17 cellular contexts compared by ENCODE assay signal in the genomic region with DNA sequence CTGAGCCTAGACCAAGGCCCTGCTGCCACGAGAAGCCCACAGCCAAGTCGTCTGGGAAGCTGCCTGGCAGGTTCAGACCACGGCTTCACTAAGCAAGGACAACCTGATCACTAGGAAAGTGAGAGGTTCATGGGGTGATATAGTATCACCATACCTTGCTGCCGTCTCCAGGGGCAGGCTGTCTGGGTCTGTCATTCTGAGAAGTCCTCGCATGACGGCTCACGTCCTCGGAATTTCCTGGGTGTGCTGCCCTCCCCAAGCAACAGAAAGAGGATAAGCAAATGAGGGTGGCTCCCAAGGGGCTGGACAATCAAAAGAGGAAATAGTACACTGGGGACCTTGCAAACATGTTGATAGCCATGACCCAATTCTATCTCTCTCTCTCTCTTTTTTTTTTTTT.
DNase-seq lines count a peak whose midpoint lies in the region; ATAC-seq and TF ChIP-seq lines count a peak whose summit lies in the region.
"Had no signal": no experiment of that assay in that cellular context is flagged by ENCODE, and none has a peak within 500 bp of the region (broad histone marks: within the 10 kb centered on the region; RNA-seq: fewer than 3 reads in every experiment).

No MANE protein-coding gene starts in this region.

- no peak for TF ChIP-seq POLR2A in prostate gland (IDR thresholded peaks at IDR 0.05)

- no peak overlapping the region for H4K91ac ChIP-seq in neuronal stem cell (ENCODE audit: low read depth, low read length, poor library complexity)

- H3K4me1 ChIP-seq in neuronal stem cell (ENCODE audit: control insufficient read depth in 2 of 2, insufficient read depth in 1 of 2, low read depth in 1 of 2, low read length in 2 of 2) (peaks cover 0 to 8% of the 10 kb centered on the region in 2 donors), prostate gland (replicated peaks) (peaks cover 6% of the 10 kb centered on the region)

- H2BK15ac ChIP-seq in neuronal stem cell (ENCODE audit: low read length), result no peak overlapping the region

- no peak overlapping the region for H2AFZ ChIP-seq in neuronal stem cell (ENCODE audit: low read length)

- no peak overlapping the region for H2BK120ac ChIP-seq in neuronal stem cell (ENCODE audit: low read depth, low read length)

- H3K14ac ChIP-seq in neuronal stem cell (ENCODE audit: low read length), result no peak overlapping the region

- no peak overlapping the region for H3K27ac Mint-ChIP-seq in activated naive CD8-positive, alpha-beta T cell treated with anti-CD3 and anti-CD28 coated beads for 36 hours
- H3K27ac Mint-ChIP-seq: activated CD4-positive, alpha-beta memory T cell treated with anti-CD3 and anti-CD28 coated beads for 36 hours; T-helper 2 cell treated with Interferon-gamma antibody and Interleukin-4, amounts not matched to agents 5 μg/mL and 100 μg/mL, for 36 hours had no signal

- no peak overlapping the region for H3K27ac ChIP-seq in neuronal stem cell (replicated peaks; ENCODE audit: low read length)
- H3K27ac ChIP-seq in prostate gland, result no peak overlapping the region
- H3K27ac ChIP-seq: C4-2B, neutrophil, skin epidermis had no signal

- no peaks in the 10 kb centered on the region for H3K36me3 Mint-ChIP-seq in activated naive CD8-positive, alpha-beta T cell treated with anti-CD3 and anti-CD28 coated beads for 36 hours
- H3K36me3 Mint-ChIP-seq: activated CD4-positive, alpha-beta memory T cell treated with anti-CD3 and anti-CD28 coated beads for 36 hours had no signal

- H3K4ac ChIP-seq in neuronal stem cell (ENCODE audit: low read length), result no peak overlapping the region

- H2AK5ac ChIP-seq in neuronal stem cell (ENCODE audit: low read depth, low read length), result no peak overlapping the region

- no CpG with 5 or more reads among the region's 8 CpGs for WGBS in neuronal stem cell (ENCODE audit: extremely low coverage in 2 of 2, insufficient read length in 2 of 2, insufficient replicate concordance in 1 of 2), 2 donors
- 53% methylated on average over 8 of the region's 8 CpGs for WGBS in prostate gland

- H3K36me3 ChIP-seq in neuronal stem cell (replicated peaks in 1 of 2; ENCODE audit: control insufficient read depth in 2 of 2, insufficient read depth in 2 of 2, low read length in 2 of 2) (no peaks in the 10 kb centered on the region), prostate gland (no peaks in the 10 kb centered on the region)
- H3K36me3 ChIP-seq: neutrophil had no signal

- DNase-seq in MV-4-11 (lab: John Stamatoyannopoulos, UW) (peak; percentile 7), neuronal stem cell (ENCODE audit: low spot score) (no peak), OCI-M2 (lab: John Stamatoyannopoulos, UW; ENCODE audit: unreplicated experiment) (no peak), HT-29 (ENCODE audit: low spot score) (no peak), prostate gland (ENCODE audit: low spot score) (no peak)
- DNase-seq in activated naive CD8-positive, alpha-beta T cell treated with anti-CD3 and anti-CD28 coated beads for 36 hours, result no peak
- DNase-seq: activated CD4-positive, alpha-beta memory T cell treated with anti-CD3 and anti-CD28 coated beads for 36 hours; activated effector memory CD4-positive, alpha-beta T cell treated with anti-CD3 and anti-CD28 coated beads, Interleukin-2, amount 50 U/mL, for 16 hours; IMR-90; NCI-H1417; NCI-H510A had no signal

- ATAC-seq in GM18870 (IDR thresholded peaks at IDR 0.05; ENCODE audit: unreplicated experiment), result peak; percentile 50
- ATAC-seq in HG02870 (IDR thresholded peaks at IDR 0.05; ENCODE audit: unreplicated experiment), result peak; percentile 57

- H3K27me3 Mint-ChIP-seq in activated naive CD8-positive, alpha-beta T cell treated with anti-CD3 and anti-CD28 coated beads for 36 hours, result peaks cover 21% of the 10 kb centered on the region

- no peak for TF ChIP-seq CTCF in prostate gland (IDR thresholded peaks at IDR 0.05)

- no peak overlapping the region for H3K18ac ChIP-seq in neuronal stem cell (ENCODE audit: low read length)

- no peaks in the 10 kb centered on the region for H3K9me3 Mint-ChIP-seq in activated naive CD8-positive, alpha-beta T cell treated with anti-CD3 and anti-CD28 coated beads for 36 hours
- H3K9me3 Mint-ChIP-seq: activated CD4-positive, alpha-beta memory T cell treated with anti-CD3 and anti-CD28 coated beads for 36 hours; T-helper 2 cell treated with Interferon-gamma antibody and Interleukin-4, amounts not matched to agents 5 μg/mL and 100 μg/mL, for 36 hours had no signal

- no peak overlapping the region for H3K23ac ChIP-seq in neuronal stem cell (ENCODE audit: low read depth, low read length, poor library complexity)

- H3K79me1 ChIP-seq in neuronal stem cell (ENCODE audit: low read depth, low read length), result no peaks in the 10 kb centered on the region

- H3K9me3 ChIP-seq in neuronal stem cell (replicated peaks in 1 of 2; ENCODE audit: control insufficient read depth in 2 of 2, insufficient read depth in 1 of 2, low read depth in 1 of 2, low read length in 2 of 2) (no peaks in the 10 kb centered on the region), prostate gland (no peaks in the 10 kb centered on the region)
- H3K9me3 ChIP-seq: neutrophil had no signal

- no peak overlapping the region for H4K8ac ChIP-seq in neuronal stem cell (ENCODE audit: low read depth, low read length)

- H2BK12ac ChIP-seq in neuronal stem cell (ENCODE audit: low read length), result no peak overlapping the region

- H3K4me3 ChIP-seq in neuronal stem cell (ENCODE audit: low read length in 2 of 2) (peak overlapping the region in 1 of 2 donors; percentile 56), prostate gland (no peak overlapping the region)
- H3K4me3 ChIP-seq: skin epidermis had no signal

- intact Hi-C loops in prostate gland (cut with DNase I), result loop anchor here (10.0 kb wide), 2 partner anchors 204 to 634 kb away; partner anchors contain the start of gene IGF1R

- H3K4me2 ChIP-seq in neuronal stem cell (ENCODE audit: insufficient read depth, low read length, poor library complexity, severe bottlenecking), result no peak overlapping the region

- H3K4me3 Mint-ChIP-seq in activated naive CD8-positive, alpha-beta T cell treated with anti-CD3 and anti-CD28 coated beads for 36 hours, result no peak overlapping the region
- H3K4me3 Mint-ChIP-seq: activated CD4-positive, alpha-beta memory T cell treated with anti-CD3 and anti-CD28 coated beads for 36 hours; T-helper 2 cell treated with Interferon-gamma antibody and Interleukin-4, amounts not matched to agents 5 μg/mL and 100 μg/mL, for 36 hours had no signal

- H3K9ac ChIP-seq in neuronal stem cell (ENCODE audit: low read depth, low read length, poor library complexity), result peak overlapping the region; percentile 34

- H3K27me3 ChIP-seq in neuronal stem cell (ENCODE audit: control insufficient read depth in 3 of 3, insufficient read depth in 3 of 3, low read depth in 1 of 3, low read length in 3 of 3) (no peaks in the 10 kb centered on the region), prostate gland (replicated peaks; ENCODE audit: insufficient read depth) (no peaks in the 10 kb centered on the region)

- no peak overlapping the region for H2BK5ac ChIP-seq in neuronal stem cell (ENCODE audit: low read length)

- H3K4me1 Mint-ChIP-seq in activated naive CD8-positive, alpha-beta T cell treated with anti-CD3 and anti-CD28 coated beads for 36 hours, result peaks cover 3% of the 10 kb centered on the region
